ENCODE assay signal across 12 cellular contexts in genomic region chr11:117092951-117093590, GRCh38. TPM values are rescaled to one million over a fixed set of nuclear protein-coding genes. Genes with fewer than 3 reads are reported as not detected.
DNase-seq lines count a peak whose midpoint lies in the region; ATAC-seq lines count a peak whose summit lies in the region.
"Had no signal": no experiment of that assay in that cellular context is flagged by ENCODE, and none has a peak within 500 bp of the region (broad histone marks: within the 10 kb centered on the region; RNA-seq: fewer than 3 reads in every experiment).

No MANE protein-coding gene starts in this region.

- H3K4me1 ChIP-seq in SJCRH30, result no peaks in the 10 kb centered on the region; the same call in 1 of the 2 replicates

- H3K36me3 ChIP-seq in SJCRH30, result no peaks in the 10 kb centered on the region
- H3K36me3 ChIP-seq: brain microvascular endothelial cell had no signal

- peaks cover 80% of the 10 kb centered on the region for H3K4me1 Mint-ChIP-seq in central memory CD8-positive, alpha-beta T cell
- peaks cover 81% of the 10 kb centered on the region for H3K4me1 Mint-ChIP-seq in stimulated activated naive CD8-positive, alpha-beta T cell treated with anti-CD3 and anti-CD28 coated beads, Interleukin-15, amount 100 ng/mL, for 72 hours

- H3K27me3 ChIP-seq in SJCRH30, result no peaks in the 10 kb centered on the region
- H3K27me3 ChIP-seq: brain microvascular endothelial cell had no signal

- no peaks in the 10 kb centered on the region for H3K27me3 Mint-ChIP-seq in central memory CD8-positive, alpha-beta T cell
- no peaks in the 10 kb centered on the region for H3K27me3 Mint-ChIP-seq in stimulated activated naive CD8-positive, alpha-beta T cell treated with anti-CD3 and anti-CD28 coated beads, Interleukin-15, amount 100 ng/mL, for 72 hours

- H3K4me3 Mint-ChIP-seq in central memory CD8-positive, alpha-beta T cell, result peak overlapping the region; percentile 54
- H3K4me3 Mint-ChIP-seq in stimulated activated naive CD8-positive, alpha-beta T cell treated with anti-CD3 and anti-CD28 coated beads, Interleukin-15, amount 100 ng/mL, for 72 hours, result peak overlapping the region; percentile 39 to 67

- no peak overlapping the region for H3K4me3 ChIP-seq in SJCRH30

- no peaks in the 10 kb centered on the region for H3K9me3 ChIP-seq in SJCRH30 (replicated peaks)

- H3K27ac ChIP-seq in SJCRH30, result no peak overlapping the region
- H3K27ac ChIP-seq: brain microvascular endothelial cell had no signal

- H3K9me3 Mint-ChIP-seq in central memory CD8-positive, alpha-beta T cell, result peaks cover 6% of the 10 kb centered on the region
- peaks cover 9 to 10% of the 10 kb centered on the region in 2 donors for H3K9me3 Mint-ChIP-seq in stimulated activated naive CD8-positive, alpha-beta T cell treated with anti-CD3 and anti-CD28 coated beads, Interleukin-15, amount 100 ng/mL, for 72 hours

- no peak for DNase-seq in central memory CD8-positive, alpha-beta T cell (ENCODE audit: low spot score in 2 of 2)
- no peak for DNase-seq in stimulated activated naive CD8-positive, alpha-beta T cell treated with anti-CD3 and anti-CD28 coated beads, Interleukin-15, amount 100 ng/mL, for 72 hours
- no peak for DNase-seq in SJCRH30
- DNase-seq in Kasumi-1 (lab: John Stamatoyannopoulos, UW), result no peak
- DNase-seq: activated CD4-positive, alpha-beta T cell treated with anti-CD3 and anti-CD28 coated beads for 4 hours; brain microvascular endothelial cell; occipital lobe; SHP77; stimulated activated CD4-positive, alpha-beta T cell treated with anti-CD3 and anti-CD28 coated beads, Interleukin-1b, Interleukin-23, amount 100 ng/mL, for 48 hours had no signal

- peak overlapping the region; percentile 99 for H3K27ac Mint-ChIP-seq in central memory CD8-positive, alpha-beta T cell (ENCODE audit: low read depth)
- H3K27ac Mint-ChIP-seq in stimulated activated naive CD8-positive, alpha-beta T cell treated with anti-CD3 and anti-CD28 coated beads, Interleukin-15, amount 100 ng/mL, for 72 hours, result peak overlapping the region in 1 of 2 donors; percentile 6

- H3K36me3 Mint-ChIP-seq in central memory CD8-positive, alpha-beta T cell (ENCODE audit: insufficient read depth), result peaks cover 36% of the 10 kb centered on the region

- ATAC-seq in GM18858 (IDR thresholded peaks at IDR 0.05; ENCODE audit: unreplicated experiment) (peak; percentile 52), HG02852 (IDR thresholded peaks at IDR 0.05; ENCODE audit: unreplicated experiment) (peak; percentile 38), HG03342 (IDR thresholded peaks at IDR 0.05; ENCODE audit: unreplicated experiment) (no peak)
- no peak for ATAC-seq in central memory CD8-positive, alpha-beta T cell (replicated peaks; ENCODE audit: extremely low read depth, poor library complexity, severe bottlenecking)
- ATAC-seq in stimulated activated naive CD8-positive, alpha-beta T cell treated with anti-CD3 and anti-CD28 coated beads, Interleukin-15, amount 100 ng/mL, for 72 hours, result peak; percentile 66

RNA-seq across cellular contexts. Expression of gene SIK3, which starts 5.2 kb away (rescaled TPM):
- total RNA-seq in SJCRH30 (2014; rRNA removed; shearing (Covaris generic)), result 8.5 and 10.0 TPM in 2 replicates

RNA-seq across cellular contexts. Expression of gene PAFAH1B2, which starts 51.0 kb away (rescaled TPM):
- 70.2 and 72.8 TPM in 2 replicates for total RNA-seq in SJCRH30 (2014; rRNA removed; shearing (Covaris generic))

Comparison
In these comparisons a context has a peak if more than half of its experiments do, and no peak if none do; other contexts are left out.
1. ATAC-seq: peak in GM18858 (single experiment), HG02852 (single experiment) and stimulated activated naive CD8-positive, alpha-beta T cell treated with anti-CD3 and anti-CD28 coated beads, Interleukin-15, amount 100 ng/mL, for 72 hours (single experiment); none in central memory CD8-positive, alpha-beta T cell (single experiment) and HG03342 (single experiment).